8 cellular contexts compared by ENCODE assay signal in the genomic region with DNA sequence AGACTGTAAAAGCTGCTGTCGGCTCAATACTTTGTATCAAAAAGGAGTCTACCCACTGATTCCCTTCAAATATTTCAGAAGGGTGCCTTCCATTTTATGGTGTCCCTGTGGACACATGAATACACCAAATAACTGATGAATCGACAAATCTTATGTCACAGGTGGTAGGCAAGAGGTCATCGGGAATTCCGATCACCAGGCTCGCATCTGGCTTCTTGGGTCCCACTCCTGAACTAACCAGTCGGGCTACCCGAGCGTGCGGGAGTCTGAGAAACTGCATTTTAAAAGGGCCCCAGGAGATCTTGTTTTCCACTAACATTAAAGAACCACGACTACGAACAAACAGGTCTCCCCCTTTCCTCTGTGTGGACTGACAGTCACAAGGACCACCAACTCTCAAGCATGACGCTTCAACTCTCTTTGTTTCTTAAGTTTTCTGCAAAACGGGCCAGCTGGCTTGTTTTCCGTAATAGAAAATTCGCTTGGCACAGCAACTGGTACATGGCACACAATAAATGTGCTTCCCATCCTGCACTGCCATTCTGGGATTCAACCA. TPM values are rescaled to one million over a fixed set of nuclear protein-coding genes. Genes with fewer than 3 reads are reported as not detected.
A peak's percentile ranks its signal among the peaks of the same experiment; 100 is the strongest.
DNase-seq lines count a peak whose midpoint lies in the region; ATAC-seq and TF ChIP-seq lines count a peak whose summit lies in the region.

No MANE protein-coding gene starts in this region.

- no peak for DNase-seq in Panc1 (ENCODE audit: low read depth, low spot score)
- no peak for DNase-seq in prostate gland (ENCODE audit: low spot score)
- no peak for DNase-seq in NCI-H526 treated with DMSO at 0.1 percent for 48 hours (lab: John Stamatoyannopoulos, UW)
- no peak for DNase-seq in ACHN

- in situ Hi-C loops in Panc1 (cut with HindIII; ENCODE audit: low pct_unique_long_range_greater_than_20kb, low sequenced_read_pairs) = no loop called here
- in situ Hi-C loops in ACHN (cut with HindIII; ENCODE audit: low pct_ligation_motif_present, low pct_unique_long_range_greater_than_20kb, low sequenced_read_pairs) = no loop called here

- TF ChIP-seq POLR2A in prostate gland (IDR thresholded peaks at IDR 0.05) = no peak

- CTCF ChIA-PET in Panc1 (lab: Charles Lee) = no interaction called here

- no peak for TF ChIP-seq CTCF in Panc1 (IDR thresholded peaks at IDR 0.05)
- no peak for TF ChIP-seq CTCF in prostate gland (IDR thresholded peaks at IDR 0.05)

- H3K27me3 ChIP-seq in Panc1 (ENCODE audit: control insufficient read depth, insufficient read depth, low read length) = no peaks in the 10 kb centered on the region
- H3K27me3 ChIP-seq in esophagus (ENCODE audit: control insufficient read depth in 1 of 2, insufficient read depth in 2 of 2, low read length in 2 of 2) = no peaks in the 10 kb centered on the region
- H3K27me3 ChIP-seq in prostate gland (replicated peaks; ENCODE audit: insufficient read depth) = no peaks in the 10 kb centered on the region

- H3K4me1 ChIP-seq in ES-I3 (ENCODE audit: insufficient read depth, low read length) (peaks cover 11% of the 10 kb centered on the region), Panc1 (ENCODE audit: control insufficient read depth, insufficient read depth, low read length) (no peaks in the 10 kb centered on the region; the same call in 1 of the 2 replicates), esophagus (ENCODE audit: control insufficient read depth in 2 of 2, insufficient read depth in 2 of 2, low read length in 1 of 2) (no peaks in the 10 kb centered on the region), prostate gland (replicated peaks) (peaks cover under 1% of the 10 kb centered on the region)

- 15 to 20% methylated on average over 15 of the region's 15 CpGs for WGBS in esophagus, 2 donors
- WGBS in prostate gland = 25% methylated on average over 15 of the region's 15 CpGs

- H3K9me3 ChIP-seq in ES-I3 (ENCODE audit: control insufficient read depth, insufficient read depth, low read length) (no peaks in the 10 kb centered on the region), Panc1 (ENCODE audit: control insufficient read depth, insufficient read depth, low read depth, low read length) (no peaks in the 10 kb centered on the region), esophagus (ENCODE audit: control insufficient read depth in 2 of 2, insufficient read depth in 1 of 2, low read depth in 1 of 2, low read length in 1 of 2) (no peaks in the 10 kb centered on the region), prostate gland (no peaks in the 10 kb centered on the region)

- no peak for ATAC-seq in Panc1
- ATAC-seq in HG03039 (IDR thresholded peaks at IDR 0.05; ENCODE audit: unreplicated experiment) = no peak
- ATAC-seq in HG03520 (IDR thresholded peaks at IDR 0.05; ENCODE audit: unreplicated experiment) = no peak

- H3K27ac ChIP-seq in Panc1 (ENCODE audit: low read length) (peak overlapping the region; percentile 94), esophagus (ENCODE audit: low read depth in 2 of 2, low read length in 1 of 2) (peak overlapping the region; percentile 94 to 98), prostate gland (peak overlapping the region; percentile 87 to 92)

- H3K4me3 ChIP-seq in Panc1 (ENCODE audit: low read depth in 2 of 2, low read length in 2 of 2) (peak overlapping the region; percentile 79 to 93), esophagus (ENCODE audit: low read depth in 1 of 2, low read length in 2 of 2) (peak overlapping the region; percentile 97 to 99), prostate gland (peak overlapping the region; percentile 71 to 76)

- intact Hi-C loops in Panc1 (cut with micrococcal nuclease; ENCODE audit: unreplicated experiment) = no loop called here
- intact Hi-C loops in prostate gland (cut with DNase I) = loop anchor here (10.0 kb wide), 2 partner anchors 110 to 230 kb away; no protein-coding TSS in a partner anchor

- peak overlapping the region; percentile 87 for H3K9ac ChIP-seq in ES-I3 (ENCODE audit: low read depth, low read length)

- BruUV-seq in Panc1 (replicated peaks; lab: Mats Ljungman, UMichigan) = no TSS peak

- H3K36me3 ChIP-seq in ES-I3 (ENCODE audit: insufficient read depth, low read length) = no peaks in the 10 kb centered on the region
- peaks cover 4% of the 10 kb centered on the region; the same call in 1 of the 2 replicates for H3K36me3 ChIP-seq in Panc1 (ENCODE audit: control insufficient read depth, insufficient read depth, low read length)
- no peaks in the 10 kb centered on the region for H3K36me3 ChIP-seq in esophagus (ENCODE audit: control insufficient read depth in 2 of 2, insufficient read depth in 2 of 2, low read length in 1 of 2)
- no peaks in the 10 kb centered on the region for H3K36me3 ChIP-seq in prostate gland

- POLR2A ChIA-PET in Panc1 (lab: Charles Lee) = no interaction called here

RNA-seq across cellular contexts. Expression of gene PSME3IP1, which starts 0.9 kb away (rescaled TPM):
- total RNA-seq in Panc1 (2021; ENCODE audit: unreplicated experiment) (67.6 TPM), prostate gland (10 to 100 TPM; 64.1 to 95.8 TPM)
- 39.9 TPM for polyA plus RNA-seq in Panc1 (2012; ENCODE audit: insufficient read length)
- polyA plus RNA-seq in esophagus = 10 to 100 TPM; 50.4 to 50.6 TPM

RNA-seq across cellular contexts. Expression of gene RSPRY1, which starts 1.2 kb away (rescaled TPM):
- total RNA-seq in Panc1 (2021; ENCODE audit: unreplicated experiment) (29.4 TPM), prostate gland (10 to 100 TPM; 35.8 to 45.3 TPM)
- polyA plus RNA-seq in Panc1 (2012; ENCODE audit: insufficient read length) = 16.2 TPM
- 1 to 10 TPM; 7.5 to 9.8 TPM for polyA plus RNA-seq in esophagus
